ENCODE assay signal across 18 cellular contexts in the genomic region with DNA sequence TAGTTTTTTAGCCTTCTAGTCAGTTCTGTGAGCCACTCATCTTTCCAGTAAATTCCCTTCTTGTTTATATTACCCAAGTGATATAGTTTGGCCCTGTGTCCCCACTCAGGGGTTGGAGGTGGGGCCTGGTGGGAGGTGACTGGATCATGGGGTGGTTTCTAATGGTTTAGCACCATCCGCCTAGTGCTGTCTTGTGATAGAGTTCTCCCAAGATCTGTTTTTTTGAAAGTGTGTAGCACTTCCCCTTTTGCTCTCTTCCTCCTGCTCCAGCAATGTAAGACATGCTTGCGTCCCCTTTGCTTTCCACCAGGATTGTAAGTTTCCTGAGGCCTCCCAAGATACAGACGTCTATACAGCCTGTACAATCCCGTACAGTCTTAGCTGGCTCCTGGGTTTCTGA. TPM values are rescaled to one million over a fixed set of nuclear protein-coding genes. Genes with fewer than 3 reads are reported as not detected.
DNase-seq lines count a peak whose midpoint lies in the region; ATAC-seq and TF ChIP-seq lines count a peak whose summit lies in the region.
"Had no signal": no experiment of that assay in that cellular context is flagged by ENCODE, and none has a peak within 500 bp of the region (broad histone marks: within the 10 kb centered on the region; RNA-seq: fewer than 3 reads in every experiment).

No MANE protein-coding gene starts in this region.

- POLR2A ChIA-PET in IMR-90 (lab: Charles Lee; ENCODE audit: unreplicated experiment): no interaction called here

- ATAC-seq in IMR-90 (ENCODE audit: low read depth): peak; percentile 42
- ATAC-seq in heart left ventricle: no peak
- no peak for ATAC-seq in HG03442 (IDR thresholded peaks at IDR 0.05; ENCODE audit: unreplicated experiment)
- ATAC-seq: stimulated activated naive B cell treated with anti-CD40 and anti-IgM and Interleukin-4, amounts not matched to agents 10 μg/mL and 1 μg/mL and 100 μg/mL, for 72 hours had no signal

- TF ChIP-seq CTCF in IMR-90 (conservative IDR thresholded peaks at IDR 0.05; ENCODE audit: low read depth, low read length) (no peak), OCI-LY3 (IDR thresholded peaks at IDR 0.05; ENCODE audit: low read depth, low read length) (no peak), tibial artery (IDR thresholded peaks at IDR 0.05) (no peak), heart left ventricle (IDR thresholded peaks at IDR 0.05) (no peak)

- H3K4me3 ChIP-seq in IMR-90 (ENCODE audit: insufficient read depth, low read depth, low read length) (no peak overlapping the region), OCI-LY3 (ENCODE audit: low read length) (no peak overlapping the region), tibial artery (no peak overlapping the region), heart left ventricle (no peak overlapping the region)
- H3K4me3 ChIP-seq: thyroid gland had no signal

- no peak overlapping the region for H4K8ac ChIP-seq in IMR-90 (ENCODE audit: low read depth in 2 of 2, low read length in 2 of 2)

- no CpG with 5 or more reads among the region's 4 CpGs for WGBS in IMR-90 (ENCODE audit: extremely low coverage in 2 of 2, insufficient read length in 1 of 2), 2 experiments
- 75 to 82% (median 81%) methylated on average over 4 of the region's 4 CpGs for WGBS in heart left ventricle, 4 donors

- peak overlapping the region; percentile 35 for H3K4me3 Mint-ChIP-seq in dendritic cell treated with granulocyte-macrophage colony-stimulating factor and Interleukin-4, amounts not matched to agents 40 ng/mL and 50 ng/mL, for 4 days
- H3K4me3 Mint-ChIP-seq: CD8-positive, alpha-beta memory T cell; nephron progenitor cell; stimulated activated naive B cell treated with anti-CD40 and anti-IgM and Interleukin-4, amounts not matched to agents 10 μg/mL and 1 μg/mL and 100 μg/mL, for 72 hours had no signal

- no peaks in the 10 kb centered on the region for H3K36me3 Mint-ChIP-seq in dendritic cell treated with granulocyte-macrophage colony-stimulating factor and Interleukin-4, amounts not matched to agents 40 ng/mL and 50 ng/mL, for 4 days (ENCODE audit: low read depth)
- H3K36me3 Mint-ChIP-seq: CD8-positive, alpha-beta memory T cell; stimulated activated naive B cell treated with anti-CD40 and anti-IgM and Interleukin-4, amounts not matched to agents 10 μg/mL and 1 μg/mL and 100 μg/mL, for 72 hours had no signal

- peaks cover 26% of the 10 kb centered on the region for H3K4me1 Mint-ChIP-seq in dendritic cell treated with granulocyte-macrophage colony-stimulating factor and Interleukin-4, amounts not matched to agents 40 ng/mL and 50 ng/mL, for 4 days (ENCODE audit: low read depth)
- H3K4me1 Mint-ChIP-seq: CD8-positive, alpha-beta memory T cell; nephron progenitor cell had no signal

- no peak overlapping the region for H3K14ac ChIP-seq in IMR-90 (replicated peaks; ENCODE audit: low read depth, low read length)

- TF ChIP-seq RAD21 in IMR-90 (IDR thresholded peaks at IDR 0.05; ENCODE audit: low read length): no peak

- peak overlapping the region; percentile 92 for H3K27ac Mint-ChIP-seq in dendritic cell treated with granulocyte-macrophage colony-stimulating factor and Interleukin-4, amounts not matched to agents 40 ng/mL and 50 ng/mL, for 4 days
- H3K27ac Mint-ChIP-seq: nephron progenitor cell; progenitor cell of endocrine pancreas; stimulated activated naive B cell treated with anti-CD40 and anti-IgM and Interleukin-4, amounts not matched to agents 10 μg/mL and 1 μg/mL and 100 μg/mL, for 72 hours had no signal

- H2BK20ac ChIP-seq in IMR-90 (ENCODE audit: low read depth, low read length): no peak overlapping the region

- H3K4me2 ChIP-seq in IMR-90 (ENCODE audit: low read depth, low read length): no peak overlapping the region
- no peak overlapping the region for H3K4me2 ChIP-seq in OCI-LY3 (ENCODE audit: low read length)

- no peak overlapping the region for H2AK9ac ChIP-seq in IMR-90 (replicated peaks; ENCODE audit: low read depth, low read length, poor library complexity)

- H2AFZ ChIP-seq in IMR-90 (replicated peaks; ENCODE audit: low read length, poor library complexity) (no peak overlapping the region), OCI-LY3 (ENCODE audit: low read depth, low read length) (peak overlapping the region; percentile 92)

- H3K79me2 ChIP-seq in OCI-LY3 (ENCODE audit: low read length): no peaks in the 10 kb centered on the region

- H3K27me3 ChIP-seq in IMR-90 (ENCODE audit: control insufficient read depth, insufficient read depth, low read length) (no peaks in the 10 kb centered on the region), OCI-LY3 (ENCODE audit: low read depth, low read length) (no peaks in the 10 kb centered on the region), tibial artery (no peaks in the 10 kb centered on the region), heart left ventricle (peaks cover 0 to 4% (median 0%) of the 10 kb centered on the region in 9 donors)
- H3K27me3 ChIP-seq: thyroid gland had no signal

- BruUV-seq in IMR-90 (replicated peaks; lab: Mats Ljungman, UMichigan): no TSS peak

- dilution Hi-C loops in IMR-90 (cut with HindIII; ENCODE audit: low sequenced_read_pairs, unreplicated experiment): no loop called here

- H3K4ac ChIP-seq in IMR-90 (ENCODE audit: low read depth, low read length): no peak overlapping the region

- no peaks in the 10 kb centered on the region for H3K9me1 ChIP-seq in IMR-90 (ENCODE audit: insufficient read depth, low read length)

- H2BK120ac ChIP-seq in IMR-90 (ENCODE audit: low read depth, low read length): no peak overlapping the region

- no peak overlapping the region for H2AK5ac ChIP-seq in IMR-90 (ENCODE audit: low read depth, low read length)

- H3K27ac ChIP-seq in IMR-90 (ENCODE audit: insufficient read depth, low read length) (no peak overlapping the region), OCI-LY3 (ENCODE audit: low read length) (no peak overlapping the region), tibial artery (no peak overlapping the region), heart left ventricle (peak overlapping the region in 1 of 12 donors; percentile 59)
- H3K27ac ChIP-seq: thyroid gland had no signal

- in situ Hi-C loops in IMR-90 (cut with MboI; ENCODE audit: low sequenced_read_pairs): no loop called here

- no peak overlapping the region; the same call in 2 of the 3 replicates for H2BK15ac ChIP-seq in IMR-90 (ENCODE audit: low read depth, low read length)

- no peak overlapping the region for H3K23ac ChIP-seq in IMR-90 (ENCODE audit: low read depth, low read length)

- no peak overlapping the region for H3K56ac ChIP-seq in IMR-90 (ENCODE audit: extremely low read depth, insufficient read depth, low read length)

- H4K20me1 ChIP-seq in IMR-90 (ENCODE audit: insufficient read depth, low read length) (no peaks in the 10 kb centered on the region), OCI-LY3 (ENCODE audit: insufficient read depth, low read length) (no peaks in the 10 kb centered on the region)

- CTCF ChIA-PET in IMR-90 (lab: Yijun Ruan, JAX): no interaction called here

- no peaks in the 10 kb centered on the region for H3K9me3 Mint-ChIP-seq in dendritic cell treated with granulocyte-macrophage colony-stimulating factor and Interleukin-4, amounts not matched to agents 40 ng/mL and 50 ng/mL, for 4 days
- H3K9me3 Mint-ChIP-seq: CD8-positive, alpha-beta memory T cell; stimulated activated naive B cell treated with anti-CD40 and anti-IgM and Interleukin-4, amounts not matched to agents 10 μg/mL and 1 μg/mL and 100 μg/mL, for 72 hours had no signal

- TF ChIP-seq POLR2A in IMR-90 (IDR thresholded peaks at IDR 0.05; ENCODE audit: low read depth, low read length): no peak
- TF ChIP-seq POLR2A in heart left ventricle (IDR thresholded peaks at IDR 0.05): no peak

- H3K9ac ChIP-seq in IMR-90 (ENCODE audit: low read depth, low read length) (no peak overlapping the region), OCI-LY3 (ENCODE audit: low read length) (no peak overlapping the region)

- H3K79me1 ChIP-seq in IMR-90 (ENCODE audit: low read depth in 1 of 2, low read length in 2 of 2): no peaks in the 10 kb centered on the region

- peaks cover 2% of the 10 kb centered on the region; the same call in 1 of the 2 replicates for H3K4me1 ChIP-seq in IMR-90 (ENCODE audit: control insufficient read depth, insufficient read depth, low read length)
- peaks cover 5% of the 10 kb centered on the region; the same call in 1 of the 2 replicates for H3K4me1 ChIP-seq in OCI-LY3 (ENCODE audit: low read length)
- H3K4me1 ChIP-seq in tibial artery: no peaks in the 10 kb centered on the region
- H3K4me1 ChIP-seq in heart left ventricle: peaks cover 0 to 11% (median 0%) of the 10 kb centered on the region in 12 donors
- H3K4me1 ChIP-seq: thyroid gland had no signal

- no peak overlapping the region for H4K91ac ChIP-seq in IMR-90 (ENCODE audit: insufficient read depth, low read depth, low read length)

- H3K9me3 ChIP-seq in IMR-90 (ENCODE audit: control insufficient read depth, insufficient read depth, low read length) (no peaks in the 10 kb centered on the region), OCI-LY3 (ENCODE audit: insufficient read depth, low read length) (no peaks in the 10 kb centered on the region), tibial artery (no peaks in the 10 kb centered on the region), heart left ventricle (no peaks in the 10 kb centered on the region)
- H3K9me3 ChIP-seq: thyroid gland had no signal

- H3K36me3 ChIP-seq in IMR-90 (ENCODE audit: control insufficient read depth, insufficient read depth, low read length) (no peaks in the 10 kb centered on the region), OCI-LY3 (replicated peaks; ENCODE audit: low read depth, low read length) (no peaks in the 10 kb centered on the region), tibial artery (no peaks in the 10 kb centered on the region), heart left ventricle (no peaks in the 10 kb centered on the region)
- H3K36me3 ChIP-seq: thyroid gland had no signal

- H3K27me3 Mint-ChIP-seq in dendritic cell treated with granulocyte-macrophage colony-stimulating factor and Interleukin-4, amounts not matched to agents 40 ng/mL and 50 ng/mL, for 4 days: no peaks in the 10 kb centered on the region
- H3K27me3 Mint-ChIP-seq: progenitor cell of endocrine pancreas; stimulated activated naive B cell treated with anti-CD40 and anti-IgM and Interleukin-4, amounts not matched to agents 10 μg/mL and 1 μg/mL and 100 μg/mL, for 72 hours had no signal

- H3K18ac ChIP-seq in IMR-90 (ENCODE audit: low read depth, low read length): no peak overlapping the region

- intact Hi-C loops in IMR-90 (cut with micrococcal nuclease): no loop called here
- intact Hi-C loops in dendritic cell treated with granulocyte-macrophage colony-stimulating factor and Interleukin-4, amounts not matched to agents 40 ng/mL and 50 ng/mL, for 4 days (cut with micrococcal nuclease): no loop called here
- intact Hi-C loops in tibial artery (cut with DNase I; ENCODE audit: low total_unique reads): no loop called here
- intact Hi-C loops in heart left ventricle (cut with DNase I): no loop called here

- no peak overlapping the region for H4K5ac ChIP-seq in IMR-90 (ENCODE audit: low read depth, low read length)

- H2BK5ac ChIP-seq in IMR-90 (ENCODE audit: low read depth, low read length, poor library complexity, severe bottlenecking): no peak overlapping the region

- DNase-seq in IMR-90 (no peak), tibial artery (peak; percentile 34 to 68), NCI-H1092 (lab: John Stamatoyannopoulos, UW) (no peak), heart left ventricle (no peak)
- DNase-seq: activated CD4-positive, alpha-beta T cell treated with anti-CD3 and anti-CD28 coated beads, Interleukin-2, amount 50 U/mL, for 48 hours; activated effector memory CD4-positive, alpha-beta T cell treated with anti-CD3 and anti-CD28 coated beads, Interleukin-2, amount 50 U/mL, for 16 hours; CD8-positive, alpha-beta memory T cell; foreskin melanocyte; NCI-H1105; NCI-H524; nephron progenitor cell; stimulated activated CD4-positive, alpha-beta T cell treated with anti-CD3 and anti-CD28 coated beads, Interleukin-1b, Interleukin-23, amount 100 ng/mL, for 48 hours; stimulated activated naive B cell treated with anti-CD40 and anti-IgM and Interleukin-4, amounts not matched to agents 10 μg/mL and 1 μg/mL and 100 μg/mL, for 72 hours; thyroid gland had no signal

RNA-seq across cellular contexts. Expression of a gene that starts 53.7 kb away (rescaled TPM):
- total RNA-seq in IMR-90 (2012; rRNA removed) (13.3 and 15.6 TPM in 2 replicates), heart left ventricle (10 to 100 TPM in 7 of 9 donors, 1 to 10 TPM in 2; 9.7 to 20.9 (median 12.6) TPM)
- polyA plus RNA-seq in IMR-90 (2012; rRNA removed) (6.0 and 7.1 TPM in 2 replicates), heart left ventricle (10 to 100 TPM in 1 of 2 donors, 1 to 10 TPM in 1; 4.7 to 14.3 TPM)
- polyA plus RNA-seq in IMR-90 (2012; cell fraction: cytosol; rRNA removed): 4.4 and 8.6 TPM in 2 replicates
- 12.3 and 15.1 TPM in 2 replicates for polyA plus RNA-seq in IMR-90 (2012; cell fraction: nucleus; rRNA removed; ENCODE audit: low replicate concordance)

Comparison
In these comparisons a context has a peak if more than half of its experiments do, and no peak if none do; other contexts are left out.
1. DNase-seq: peak in tibial artery (2 of 2); none in IMR-90 (single experiment), NCI-H1092 (single experiment) and heart left ventricle (0 of 5).